Comparison of ENCODE assay signal across 19 cellular contexts in the genomic region with DNA sequence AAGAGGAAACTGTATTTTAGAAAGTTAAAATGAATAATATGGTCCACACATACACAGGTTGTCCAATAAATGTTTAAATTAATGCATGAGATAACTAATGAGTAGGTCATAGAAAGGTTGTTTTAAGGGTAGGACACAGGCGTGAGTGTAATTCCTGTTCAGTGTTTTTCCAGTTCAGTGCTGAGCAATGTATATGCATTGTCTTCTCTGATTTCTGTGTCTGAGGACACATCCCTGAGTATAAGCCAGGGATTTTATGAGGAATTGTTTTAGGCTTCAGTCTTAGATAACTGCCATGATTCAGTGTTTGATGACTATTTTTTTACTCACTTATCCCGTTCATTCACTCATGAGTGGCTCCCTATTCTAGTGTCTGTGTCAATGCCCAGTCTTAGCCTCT.
DNase-seq lines count a peak whose midpoint lies in the region; ATAC-seq, FAIRE-seq and TF ChIP-seq lines count a peak whose summit lies in the region.
"Had no signal": no experiment of that assay in that cellular context is flagged by ENCODE, and none has a peak within 500 bp of the region (broad histone marks: within the 10 kb centered on the region; RNA-seq: fewer than 3 reads in every experiment).

No MANE protein-coding gene starts in this region.

- TF ChIP-seq CTCF in 22Rv1 (IDR thresholded peaks at IDR 0.05) (no peak), PC-3 (conservative IDR thresholded peaks at IDR 0.05; ENCODE audit: low read depth, low read length) (no peak), kidney (IDR thresholded peaks at IDR 0.05; ENCODE audit: borderline replicate concordance, extremely low read depth, insufficient read depth) (no peak), hepatocyte (IDR thresholded peaks at IDR 0.05; ENCODE audit: poor library complexity) (no peak), CD14-positive monocyte (IDR thresholded peaks at IDR 0.05) (no peak)

- peaks cover 2 to 5% (median 4%) of the 10 kb centered on the region in 3 donors for H3K27me3 Mint-ChIP-seq in CD14-positive monocyte (ENCODE audit: low read depth in 3 of 3)

- H3K4me2 ChIP-seq in PC-3 (ENCODE audit: low read length) (no peak overlapping the region), hepatocyte (no peak overlapping the region)

- BruUV-seq in PC-3 (replicated peaks; lab: Mats Ljungman, UMichigan), result no TSS peak

- ATAC-seq in PC-3, result no peak
- ATAC-seq: CD8-positive, alpha-beta T cell had no signal

- 74% methylated on average over 2 of the region's 2 CpGs for WGBS in hepatocyte (ENCODE audit: low lambda C conversion rate, missing lambda C conversion rate)

- no peaks in the 10 kb centered on the region for H3K79me2 ChIP-seq in PC-3 (ENCODE audit: low read length)
- H3K79me2 ChIP-seq in hepatocyte, result no peaks in the 10 kb centered on the region

- H2AFZ ChIP-seq in PC-3 (ENCODE audit: low read length) (no peak overlapping the region), hepatocyte (no peak overlapping the region)

- H3K9me3 ChIP-seq in PC-3 (ENCODE audit: low read length) (no peaks in the 10 kb centered on the region), kidney (ENCODE audit: control insufficient read depth in 1 of 2, low read length in 2 of 2) (no peaks in the 10 kb centered on the region), hepatocyte (ENCODE audit: low read depth) (no peaks in the 10 kb centered on the region)
- H3K9me3 ChIP-seq: Caco-2 had no signal

- H3K27ac ChIP-seq in 22Rv1 (peak overlapping the region; percentile 77), PC-3 (ENCODE audit: low read length) (no peak overlapping the region), kidney (ENCODE audit: low read depth in 2 of 2, low read length in 2 of 2) (no peak overlapping the region), hepatocyte (no peak overlapping the region)

- H3K9ac ChIP-seq in PC-3 (ENCODE audit: low read length), result no peak overlapping the region
- H3K9ac ChIP-seq in kidney (ENCODE audit: low read length in 2 of 2), result no peak overlapping the region

- H3K4me1 ChIP-seq in PC-3 (ENCODE audit: insufficient read depth, low read length) (no peaks in the 10 kb centered on the region), kidney (ENCODE audit: control insufficient read depth in 1 of 2, insufficient read depth in 1 of 2, low read depth in 1 of 2, low read length in 2 of 2) (peaks cover 0 to 3% of the 10 kb centered on the region in 2 donors), hepatocyte (ENCODE audit: insufficient read depth) (no peaks in the 10 kb centered on the region)

- CTCF ChIA-PET in PC-3 (lab: Charles Lee), result no interaction called here

- peaks cover 0 to 6% (median 0%) of the 10 kb centered on the region in 7 donors for H3K9me3 Mint-ChIP-seq in CD14-positive monocyte
- H3K9me3 Mint-ChIP-seq: CD8-positive, alpha-beta T cell had no signal

- no peak for FAIRE-seq in kidney (lab: Jason Lieb, UNC)
- FAIRE-seq: G401.6, H1 had no signal

- no peaks in the 10 kb centered on the region for H3F3A ChIP-seq in PC-3 (ENCODE audit: low read length, unreplicated experiment)

- H3K9me2 ChIP-seq in PC-3 (replicated peaks; ENCODE audit: low read length), result no peaks in the 10 kb centered on the region
- H3K9me2 ChIP-seq in hepatocyte (replicated peaks; ENCODE audit: insufficient read depth), result no peaks in the 10 kb centered on the region

- H3K4me3 Mint-ChIP-seq in CD14-positive monocyte, result no peak overlapping the region
- H3K4me3 Mint-ChIP-seq: CD4-positive, CD25-positive, alpha-beta regulatory T cell; CD8-positive, alpha-beta T cell had no signal

- H4K20me1 ChIP-seq in PC-3 (ENCODE audit: low read length) (no peaks in the 10 kb centered on the region), hepatocyte (ENCODE audit: insufficient read depth, poor library complexity, severe bottlenecking) (no peaks in the 10 kb centered on the region)

- DNase-seq in PC-3 (peak; percentile 8), amniotic epithelial cell (ENCODE audit: low read depth) (peak; percentile 33), kidney tubule cell (ENCODE audit: low spot score) (peak; percentile 4), kidney (no peak), NCI-H446 treated with DMSO at 0.1 percent for 48 hours (lab: John Stamatoyannopoulos, UW) (no peak), hepatocyte (ENCODE audit: low spot score) (no peak), CD14-positive monocyte (ENCODE audit: low spot score) (no peak)
- DNase-seq: 8988T; C1 segment of cervical spinal cord; Caco-2; CD4-positive, CD25-positive, alpha-beta regulatory T cell; CD8-positive, alpha-beta T cell; DMS153; DND-41; H7; HCEC 1CT had no signal

- H3K27ac Mint-ChIP-seq in CD14-positive monocyte, result no peak overlapping the region
- H3K27ac Mint-ChIP-seq: CD4-positive, CD25-positive, alpha-beta regulatory T cell; CD8-positive, alpha-beta T cell had no signal

- H3K4me3 ChIP-seq in PC-3 (ENCODE audit: low read length), result no peak overlapping the region
- no peak overlapping the region for H3K4me3 ChIP-seq in kidney (ENCODE audit: low read length in 2 of 2)
- no peak overlapping the region for H3K4me3 ChIP-seq in hepatocyte

- H3K27me3 ChIP-seq in PC-3 (ENCODE audit: low read length), result peaks cover 40% of the 10 kb centered on the region
- no peaks in the 10 kb centered on the region for H3K27me3 ChIP-seq in hepatocyte

- H3K36me3 Mint-ChIP-seq in CD14-positive monocyte, result no peaks in the 10 kb centered on the region
- H3K36me3 Mint-ChIP-seq: CD4-positive, CD25-positive, alpha-beta regulatory T cell; CD8-positive, alpha-beta T cell had no signal

- no peaks in the 10 kb centered on the region for H3K4me1 Mint-ChIP-seq in CD14-positive monocyte
- H3K4me1 Mint-ChIP-seq: CD4-positive, CD25-positive, alpha-beta regulatory T cell had no signal

- intact Hi-C loops in PC-3 (cut with micrococcal nuclease), result no loop called here
- intact Hi-C loops in kidney (cut with DNase I), result no loop called here
- intact Hi-C loops in CD14-positive monocyte (cut with micrococcal nuclease), result no loop called here

- H3K36me3 ChIP-seq in PC-3 (ENCODE audit: low read depth, low read length), result no peaks in the 10 kb centered on the region
- H3K36me3 ChIP-seq in kidney (ENCODE audit: control insufficient read depth in 1 of 2, insufficient read depth in 2 of 2, low read length in 2 of 2), result no peaks in the 10 kb centered on the region
- no peaks in the 10 kb centered on the region for H3K36me3 ChIP-seq in hepatocyte (replicated peaks; ENCODE audit: insufficient read depth, low read depth)

- POLR2A ChIA-PET in PC-3 (lab: Charles Lee; ENCODE audit: unreplicated experiment), result no interaction called here

Comparison
In these comparisons a context has a peak if more than half of its experiments do, and no peak if none do; other contexts are left out.
1. DNase-seq: peak in PC-3 (single experiment), amniotic epithelial cell (single experiment) and kidney tubule cell (single experiment); none in kidney (single experiment), NCI-H446 treated with DMSO at 0.1 percent for 48 hours (single experiment), hepatocyte (single experiment) and CD14-positive monocyte (single experiment).